Comparison of ENCODE assay signal across 19 cellular contexts in the genomic region with DNA sequence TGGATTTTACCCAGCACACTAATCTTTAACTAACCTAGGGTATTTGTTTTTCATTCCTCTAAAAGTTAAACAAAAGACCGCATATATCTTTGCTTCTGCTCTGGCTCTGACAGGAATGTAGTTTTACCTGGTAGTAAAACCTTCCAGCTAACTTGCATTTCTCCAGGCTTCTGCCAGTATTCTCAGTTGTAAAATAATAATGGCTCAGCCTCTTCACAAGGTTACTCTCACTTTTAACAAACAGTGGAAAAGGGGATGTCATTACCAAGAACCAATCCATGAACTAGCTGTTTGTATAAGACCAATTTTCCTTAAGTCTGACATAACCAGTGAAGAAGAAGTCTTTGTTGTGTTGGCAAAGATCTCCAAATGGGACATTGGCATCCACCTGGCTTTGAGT. TPM values are rescaled to one million over a fixed set of nuclear protein-coding genes. Genes with fewer than 3 reads are reported as not detected.
A peak's percentile ranks its signal among the peaks of the same experiment; 100 is the strongest.
DNase-seq lines count a peak whose midpoint lies in the region; ATAC-seq and TF ChIP-seq lines count a peak whose summit lies in the region.
"Had no signal": no experiment of that assay in that cellular context is flagged by ENCODE, and none has a peak within 500 bp of the region (broad histone marks: within the 10 kb centered on the region; RNA-seq: fewer than 3 reads in every experiment).

No MANE protein-coding gene starts in this region.

- no peak overlapping the region for H3K4me3 ChIP-seq in prostate gland
- H3K4me3 ChIP-seq: GM23248 had no signal

- H3K4me1 ChIP-seq in prostate gland (replicated peaks), result no peaks in the 10 kb centered on the region
- H3K4me1 ChIP-seq: BE2C had no signal

- WGBS in prostate gland, result 48% methylated on average over 1 of the region's 1 CpG

- H3K9me3 ChIP-seq in prostate gland, result no peaks in the 10 kb centered on the region
- H3K9me3 ChIP-seq: BE2C had no signal

- no peaks in the 10 kb centered on the region for H3K27me3 ChIP-seq in prostate gland (replicated peaks; ENCODE audit: insufficient read depth)
- H3K27me3 ChIP-seq: BE2C had no signal

- TF ChIP-seq CTCF in VCaP (conservative IDR thresholded peaks at IDR 0.05) (no peak), prostate gland (IDR thresholded peaks at IDR 0.05) (no peak)

- peak; percentile 10 for DNase-seq in left kidney (ENCODE audit: low read depth, low spot score)
- no peak for DNase-seq in prostate gland (ENCODE audit: low spot score)
- no peak for DNase-seq in G401 (ENCODE audit: low spot score)
- no peak for DNase-seq in posterior vena cava (ENCODE audit: low spot score)
- DNase-seq: ACHN; BE2C; C1 segment of cervical spinal cord; CD8-positive, alpha-beta memory T cell; COR-L47; DMS 273 treated with DMSO at 0.1 percent for 48 hours; DMS53; DND-41; GDM1; GM23248; HCEC 1CT; IMR-90 had no signal

- no peak for TF ChIP-seq POLR2A in prostate gland (IDR thresholded peaks at IDR 0.05)

- intact Hi-C loops in prostate gland (cut with DNase I) (no loop called here), posterior vena cava (cut with DNase I) (no loop called here)

- peak overlapping the region; percentile 42 for H3K27ac ChIP-seq in VCaP
- peak overlapping the region; percentile 4 to 10 for H3K27ac ChIP-seq in prostate gland
- H3K27ac ChIP-seq: GM23248 had no signal

- no peaks in the 10 kb centered on the region for H3K36me3 ChIP-seq in prostate gland
- H3K36me3 ChIP-seq: BE2C had no signal

- ATAC-seq in HG02970 (IDR thresholded peaks at IDR 0.05; ENCODE audit: low FRiP score, unreplicated experiment), result no peak

- in situ Hi-C loops in G401 (cut with HindIII; ENCODE audit: low sequenced_read_pairs), result no loop called here

RNA-seq across cellular contexts. Expression of a gene that starts 10.0 kb away (rescaled TPM):
- 10 to 100 TPM in 1 of 2 donors, 1 to 10 TPM in 1; 3.3 to 10.9 TPM for total RNA-seq in prostate gland
- total RNA-seq in G401 (2014; rRNA removed; shearing (Covaris generic)), result 0.14 and 0.18 TPM in 2 replicates
- total RNA-seq in posterior vena cava, result 100 to 1,000 TPM; 358 to 373 TPM
- total RNA-seq: CD4-positive, CD25-positive, alpha-beta regulatory T cell; CD8-positive, alpha-beta memory T cell had no signal

Comparison
In these comparisons a context has a peak if more than half of its experiments do, and no peak if none do; other contexts are left out.
1. RNA of a gene that starts 10.0 kb away (total RNA-seq): 358 to 373 TPM in posterior vena cava; 3.3 to 10.9 TPM in prostate gland and 0.14 to 0.18 TPM in G401; every median in the first group is over 10 times any median in the second.